In genomic region chr9:91071185-91071990, GRCh38 we compare ENCODE assay signal across 9 cellular contexts.
A peak's percentile ranks its signal among the peaks of the same experiment; 100 is the strongest.
DNase-seq lines count a peak whose midpoint lies in the region; ATAC-seq and TF ChIP-seq lines count a peak whose summit lies in the region.
"Had no signal": no experiment of that assay in that cellular context is flagged by ENCODE, and none has a peak within 500 bp of the region (broad histone marks: within the 10 kb centered on the region; RNA-seq: fewer than 3 reads in every experiment).

No MANE protein-coding gene starts in this region.

- peaks cover 0 to 2% (median 2%) of the 10 kb centered on the region in 3 donors for H3K27me3 Mint-ChIP-seq in CD14-positive monocyte (ENCODE audit: low read depth in 3 of 3)

- H3K27ac Mint-ChIP-seq in CD14-positive monocyte: peak overlapping the region in 2 of 7 donors; percentile 7 to 10
- H3K27ac Mint-ChIP-seq: GM23338 had no signal

- H3K9me3 Mint-ChIP-seq in CD14-positive monocyte: peaks cover 0 to 7% (median 0%) of the 10 kb centered on the region in 7 donors
- H3K9me3 Mint-ChIP-seq: GM23338 had no signal

- peak; percentile 87 for DNase-seq in M059J (ENCODE audit: low read depth)
- DNase-seq in activated CD8-positive, alpha-beta memory T cell treated with anti-CD3 and anti-CD28 coated beads for 48 hours (ENCODE audit: low read depth in 2 of 3, low spot score in 2 of 3): peak; percentile 20 to 40 (median 38)
- peak; percentile 90 for DNase-seq in fibroblast of peridontal ligament (ENCODE audit: extremely low read depth)
- peak; percentile 39 to 61 for DNase-seq in stimulated activated CD8-positive, alpha-beta memory T cell treated with anti-CD3 and anti-CD28 coated beads, Interleukin-2, amount 100 ng/mL, for 48 hours (ENCODE audit: low read depth in 2 of 2)
- no peak for DNase-seq in GM19240 (ENCODE audit: insufficient read length, low spot score)
- DNase-seq in CD14-positive monocyte (ENCODE audit: low spot score): no peak

- intact Hi-C loops in CD14-positive monocyte (cut with micrococcal nuclease): no loop called here

- TF ChIP-seq CTCF in CD14-positive monocyte (IDR thresholded peaks at IDR 0.05): no peak

- peaks cover 10% of the 10 kb centered on the region for H3K4me1 Mint-ChIP-seq in CD14-positive monocyte

- no peak for ATAC-seq in HG03571 (IDR thresholded peaks at IDR 0.05; ENCODE audit: unreplicated experiment)
- ATAC-seq in GM18858 (IDR thresholded peaks at IDR 0.05; ENCODE audit: unreplicated experiment): no peak
- ATAC-seq: GM23338 had no signal

- no peak overlapping the region for H3K4me3 Mint-ChIP-seq in CD14-positive monocyte
- H3K4me3 Mint-ChIP-seq: GM23338 had no signal

- no peaks in the 10 kb centered on the region for H3K36me3 Mint-ChIP-seq in CD14-positive monocyte

Comparison
In these comparisons a context has a peak if more than half of its experiments do, and no peak if none do; other contexts are left out.
1. DNase-seq: peak in M059J (single experiment), activated CD8-positive, alpha-beta memory T cell treated with anti-CD3 and anti-CD28 coated beads for 48 hours (3 of 3), fibroblast of peridontal ligament (single experiment) and stimulated activated CD8-positive, alpha-beta memory T cell treated with anti-CD3 and anti-CD28 coated beads, Interleukin-2, amount 100 ng/mL, for 48 hours (2 of 2); none in GM19240 (single experiment) and CD14-positive monocyte (single experiment).